ENCODE assay signal across 3 cellular contexts in genomic region chr6:39228111-39228971, GRCh38.
TF ChIP-seq lines count a peak whose summit lies in the region.

No MANE protein-coding gene starts in this region.

TF ChIP-seq in SK-N-SH, 30 proteins besides CTCF, POLR2A, EP300 and RAD21 (continued from another document):
- TF ChIP-seq EZH2phosphoT487 (IDR thresholded peaks at IDR 0.05; ENCODE audit: borderline replicate concordance, low read depth) (no peak), NFIC (IDR thresholded peaks at IDR 0.05; ENCODE audit: borderline replicate concordance) (no peak), MEF2A (IDR thresholded peaks at IDR 0.05; ENCODE audit: borderline replicate concordance, low read depth) (no peak)

TF ChIP-seq in SK-N-SH treated with all-trans-retinoic acid at 6 μM for 48 hours, 23 proteins besides CTCF, POLR2A, EP300 and RAD21 (continued from another document):
- no peak for TF ChIP-seq TSHZ2 (CRISPR knock-in tag; IDR thresholded peaks at IDR 0.05)
- no peak for TF ChIP-seq RARB (CRISPR knock-in tag; IDR thresholded peaks at IDR 0.05)
- no peak for TF ChIP-seq GLIS3 (CRISPR knock-in tag; IDR thresholded peaks at IDR 0.05)
- no peak for TF ChIP-seq CREB5 (CRISPR knock-in tag; IDR thresholded peaks at IDR 0.05; ENCODE audit: low read depth)
- TF ChIP-seq TCF4 (CRISPR knock-in tag; IDR thresholded peaks at IDR 0.05; ENCODE audit: borderline replicate concordance) = no peak
- no peak for TF ChIP-seq ARNTL (CRISPR knock-in tag; IDR thresholded peaks at IDR 0.05; ENCODE audit: borderline replicate concordance, low read depth)
- no peak for TF ChIP-seq ZNF8 (CRISPR knock-in tag; IDR thresholded peaks at IDR 0.05)
- no peak for TF ChIP-seq POU6F1 (CRISPR knock-in tag; IDR thresholded peaks at IDR 0.05; ENCODE audit: borderline replicate concordance, low read depth)

TF ChIP-seq in GM12878, 131 proteins besides CTCF, POLR2A, EP300 and RAD21 (continued from another document):
- no peak for TF ChIP-seq REST (IDR thresholded peaks at IDR 0.05; ENCODE audit: low read depth, low read length)
- no peak for TF ChIP-seq SUZ12 (IDR thresholded peaks at IDR 0.05; ENCODE audit: unreplicated experiment)
- no peak for TF ChIP-seq HCFC1 (IDR thresholded peaks at IDR 0.05; ENCODE audit: low read length)
- TF ChIP-seq CBX3 (IDR thresholded peaks at IDR 0.05; ENCODE audit: borderline replicate concordance, low read depth) = no peak
- TF ChIP-seq RCOR1 (conservative IDR thresholded peaks at IDR 0.05; ENCODE audit: low read depth, low read length) = no peak
